ENCODE assay signal across 9 cellular contexts in genomic region chr12:121238604-121239334, GRCh38. TPM values are rescaled to one million over a fixed set of nuclear protein-coding genes. Genes with fewer than 3 reads are reported as not detected.
DNase-seq lines count a peak whose midpoint lies in the region; TF ChIP-seq lines count a peak whose summit lies in the region.
"Had no signal": no experiment of that assay in that cellular context is flagged by ENCODE, and none has a peak within 500 bp of the region (broad histone marks: within the 10 kb centered on the region; RNA-seq: fewer than 3 reads in every experiment).

No MANE protein-coding gene starts in this region.

- no peaks in the 10 kb centered on the region for H3K27me3 Mint-ChIP-seq in dendritic cell treated with granulocyte-macrophage colony-stimulating factor and Interleukin-4, amounts not matched to agents 40 ng/mL and 50 ng/mL, for 4 days

- no peak overlapping the region for H3K4me3 Mint-ChIP-seq in dendritic cell treated with granulocyte-macrophage colony-stimulating factor and Interleukin-4, amounts not matched to agents 40 ng/mL and 50 ng/mL, for 4 days

- no peaks in the 10 kb centered on the region for H3K27me3 ChIP-seq in spleen (replicated peaks in 1 of 7)
- H3K27me3 ChIP-seq: SJSA1 had no signal

- H3K27ac Mint-ChIP-seq in dendritic cell treated with granulocyte-macrophage colony-stimulating factor and Interleukin-4, amounts not matched to agents 40 ng/mL and 50 ng/mL, for 4 days: peak overlapping the region; percentile 75

- intact Hi-C loops in dendritic cell treated with granulocyte-macrophage colony-stimulating factor and Interleukin-4, amounts not matched to agents 40 ng/mL and 50 ng/mL, for 4 days (cut with micrococcal nuclease): no loop called here
- intact Hi-C loops in spleen (cut with DNase I; ENCODE audit: low total_unique reads): no loop called here

- peaks cover 46% of the 10 kb centered on the region for H3K4me1 Mint-ChIP-seq in dendritic cell treated with granulocyte-macrophage colony-stimulating factor and Interleukin-4, amounts not matched to agents 40 ng/mL and 50 ng/mL, for 4 days (ENCODE audit: low read depth)

- H3K4me3 ChIP-seq in spleen: peak overlapping the region in 1 of 8 donors; percentile 19
- H3K4me3 ChIP-seq: SJSA1 had no signal

- no peaks in the 10 kb centered on the region for H3K9me3 Mint-ChIP-seq in dendritic cell treated with granulocyte-macrophage colony-stimulating factor and Interleukin-4, amounts not matched to agents 40 ng/mL and 50 ng/mL, for 4 days

- TF ChIP-seq CTCF in spleen (IDR thresholded peaks at IDR 0.05 in 8 of 11, conservative IDR thresholded peaks at IDR 0.05 in 3 of 11): no peak

- no peak for TF ChIP-seq POLR2A in spleen (IDR thresholded peaks at IDR 0.05)

- peaks cover 16 to 48% (median 38%) of the 10 kb centered on the region in 6 donors for H3K4me1 ChIP-seq in spleen

- H3K9me3 ChIP-seq in spleen: no peaks in the 10 kb centered on the region
- H3K9me3 ChIP-seq: SJSA1 had no signal

- WGBS in spleen, 5 donors: 42 to 64% (median 61%) methylated on average over 7 of the region's 7 CpGs

- H3K36me3 Mint-ChIP-seq in dendritic cell treated with granulocyte-macrophage colony-stimulating factor and Interleukin-4, amounts not matched to agents 40 ng/mL and 50 ng/mL, for 4 days (ENCODE audit: low read depth): peaks cover 74% of the 10 kb centered on the region

- DNase-seq in NCI-H2227 (lab: John Stamatoyannopoulos, UW; ENCODE audit: unreplicated experiment) (peak; percentile 47), NCI-H2227 treated with DMSO at 0.1 percent for 48 hours (lab: John Stamatoyannopoulos, UW) (no peak), NCI-H345 (lab: John Stamatoyannopoulos, UW) (peak; percentile 58), spleen (no peak), germinal center (ENCODE audit: low spot score) (no peak), retina (no peak)
- no peak for DNase-seq in effector CD8-positive, alpha-beta T cell (lab: John Stamatoyannopoulos, UW)

- H3K36me3 ChIP-seq in spleen: peaks cover 0 to 98% (median 42%) of the 10 kb centered on the region in 6 donors

- peak overlapping the region in 7 of 8 donors; percentile 72 to 83 (median 80) for H3K27ac ChIP-seq in spleen
- H3K27ac ChIP-seq: SJSA1 had no signal

RNA-seq across cellular contexts. Expression of gene P2RX4, which starts 28.8 kb away (rescaled TPM):
- total RNA-seq in spleen: 10 to 100 TPM; 27.8 to 97.9 (median 35.8) TPM
- polyA plus RNA-seq in spleen: 10 to 100 TPM; 12.0 to 21.5 (median 17.8) TPM

RNA-seq across cellular contexts. Expression of gene CAMKK2, which starts 57.7 kb away (rescaled TPM):
- total RNA-seq in spleen: 10 to 100 TPM; 52.3 to 90.1 (median 81.2) TPM
- 10 to 100 TPM; 13.6 to 34.3 (median 14.2) TPM for polyA plus RNA-seq in spleen

Comparison
In these comparisons a context has a peak if more than half of its experiments do, and no peak if none do; other contexts are left out.
1. DNase-seq: peak in NCI-H2227 (single experiment) and NCI-H345 (single experiment); none in NCI-H2227 treated with DMSO at 0.1 percent for 48 hours (single experiment), spleen (single experiment), germinal center (single experiment), effector CD8-positive, alpha-beta T cell (single experiment) and retina (single experiment).